ENCODE assay signal across 8 cellular contexts in genomic region chrX:118528089-118528753, GRCh38. TPM values are rescaled to one million over a fixed set of nuclear protein-coding genes. Genes with fewer than 3 reads are reported as not detected.
DNase-seq lines count a peak whose midpoint lies in the region; ATAC-seq, FAIRE-seq and TF ChIP-seq lines count a peak whose summit lies in the region.

No MANE protein-coding gene starts in this region.

- H3K4me3 ChIP-seq in GM12865 (ENCODE audit: low read depth, low read length) = peak overlapping the region; percentile 70

- DNase-seq in GM12865 (ENCODE audit: low read depth) = peak; percentile 66
- DNase-seq in RPMI8226 = peak; percentile 4
- DNase-seq in activated gamma-delta T cell treated with anti-CD3 and anti-CD28 coated beads, Interleukin-2, amount 50 U/mL, for 16 hours (ENCODE audit: low read depth) = peak; percentile 33
- peak; percentile 13 for DNase-seq in stimulated activated CD8-positive, alpha-beta memory T cell treated with anti-CD3 and anti-CD28 coated beads, Interleukin-12 subunit alpha, Interleukin-12 subunit beta, amount 100 ng/mL, for 4 hours (ENCODE audit: low read depth)
- no peak for DNase-seq in NCI-H748 (lab: John Stamatoyannopoulos, UW; ENCODE audit: unreplicated experiment)
- DNase-seq in frontal cortex (ENCODE audit: low spot score in 2 of 2) = no peak
- DNase-seq in left cardiac atrium = no peak

- FAIRE-seq in frontal cortex (lab: Jason Lieb, UNC) = no peak

- intact Hi-C loops in left cardiac atrium (cut with DNase I) = no loop called here

- no peak for TF ChIP-seq CTCF in GM12865 (IDR thresholded peaks at IDR 0.05; ENCODE audit: insufficient read depth, low read depth, low read length, missing control alignments)

- ATAC-seq in HG02610 (IDR thresholded peaks at IDR 0.05; ENCODE audit: unreplicated experiment) (peak; percentile 62), left cardiac atrium (no peak)

RNA-seq across cellular contexts. Expression of gene DOCK11, which starts 32.6 kb away (rescaled TPM):
- total RNA-seq in frontal cortex (26.1 TPM), left cardiac atrium (10 to 100 TPM; 15.8 to 22.1 TPM)

Comparison
In these comparisons a context has a peak if more than half of its experiments do, and no peak if none do; other contexts are left out.
1. DNase-seq: peak in GM12865 (single experiment), RPMI8226 (single experiment), activated gamma-delta T cell treated with anti-CD3 and anti-CD28 coated beads, Interleukin-2, amount 50 U/mL, for 16 hours (single experiment) and stimulated activated CD8-positive, alpha-beta memory T cell treated with anti-CD3 and anti-CD28 coated beads, Interleukin-12 subunit alpha, Interleukin-12 subunit beta, amount 100 ng/mL, for 4 hours (single experiment); none in NCI-H748 (single experiment), frontal cortex (0 of 2) and left cardiac atrium (single experiment).